Comparison of ENCODE assay signal across 1 cellular context in genomic region chr7:112450807-112451661, GRCh38.
TF ChIP-seq lines count a peak whose summit lies in the region.

No MANE protein-coding gene starts in this region.

TF ChIP-seq in K562, 482 proteins besides CTCF, POLR2A, EP300 and RAD21 (continued from another document and continues in another):
- TF ChIP-seq POLR2H (tag; IDR thresholded peaks at IDR 0.05; ENCODE audit: low read depth) (no peak), NCOR1 (IDR thresholded peaks at IDR 0.05) (no peak; the same call in 1 of the 2 replicates), RFX1 (IDR thresholded peaks at IDR 0.05) (no peak), ZBED1 (IDR thresholded peaks at IDR 0.05) (no peak), RFX7 (CRISPR knock-in tag; IDR thresholded peaks at IDR 0.05) (no peak), TOE1 (IDR thresholded peaks at IDR 0.05; ENCODE audit: borderline replicate concordance) (peak; percentile 64), TOE1 (CRISPR knock-in tag; IDR thresholded peaks at IDR 0.05; ENCODE audit: borderline replicate concordance, low read depth) (no peak), FOXK2 (conservative IDR thresholded peaks at IDR 0.05 in 1 of 2, IDR thresholded peaks at IDR 0.05 in 1 of 2; ENCODE audit: low read depth in 2 of 2) (no peak), STAT5B (CRISPR knock-in tag; IDR thresholded peaks at IDR 0.05) (no peak), BCL6 (CRISPR knock-in tag; IDR thresholded peaks at IDR 0.05) (peak; percentile 69; the same call in 1 of the 2 replicates), ZNF224 (CRISPR knock-in tag; IDR thresholded peaks at IDR 0.05) (no peak), ZNF699 (CRISPR knock-in tag; IDR thresholded peaks at IDR 0.05; ENCODE audit: insufficient replicate concordance) (no peak), KDM5B (IDR thresholded peaks at IDR 0.05; ENCODE audit: insufficient replicate concordance, low read depth, low read length) (peak; percentile 58), RFX5 (IDR thresholded peaks at IDR 0.05; ENCODE audit: low read depth, low read length) (no peak), ZNF140 (CRISPR knock-in tag; IDR thresholded peaks at IDR 0.05) (no peak), ZZZ3 (IDR thresholded peaks at IDR 0.05) (peak; percentile 81), ZNF668 (CRISPR knock-in tag; IDR thresholded peaks at IDR 0.05) (no peak), CUX1 (CRISPR knock-in tag; IDR thresholded peaks at IDR 0.05) (no peak), PHB2 (IDR thresholded peaks at IDR 0.05; ENCODE audit: low read depth) (no peak), CEBPZ (IDR thresholded peaks at IDR 0.05; ENCODE audit: borderline replicate concordance, low read depth, low read length) (no peak), ZBTB5 (IDR thresholded peaks at IDR 0.05) (no peak), HDAC1 (IDR thresholded peaks at IDR 0.05) (peak in 1 of 2 experiments; percentile 73; a peak in 2 of 4 replicates), RBM39 (optimal IDR thresholded peaks at IDR 0.05; ENCODE audit: low read depth, low read length) (no peak), RNF2 (IDR thresholded peaks at IDR 0.05) (peak; percentile 59; the same call in 1 of the 2 replicates), ZNF184 (CRISPR knock-in tag; IDR thresholded peaks at IDR 0.05) (no peak), MYBL2 (IDR thresholded peaks at IDR 0.05; ENCODE audit: low read depth) (no peak), MYBL2 (CRISPR knock-in tag; IDR thresholded peaks at IDR 0.05; ENCODE audit: borderline replicate concordance) (no peak), ZNF780A (CRISPR knock-in tag; IDR thresholded peaks at IDR 0.05) (no peak), MYNN (IDR thresholded peaks at IDR 0.05) (0 out of 2 replicates have a peak, but pooled peaks have one; percentile 22), MYNN (CRISPR knock-in tag; IDR thresholded peaks at IDR 0.05) (no peak), ZNF143 (CRISPR knock-in tag; IDR thresholded peaks at IDR 0.05) (peak; percentile 96), FOXP4 (CRISPR knock-in tag; IDR thresholded peaks at IDR 0.05; ENCODE audit: borderline replicate concordance) (no peak; the same call in 1 of the 2 replicates), ZNF696 (CRISPR knock-in tag; conservative IDR thresholded peaks at IDR 0.05) (no peak), CREB3L1 (IDR thresholded peaks at IDR 0.05; ENCODE audit: borderline replicate concordance, low read depth) (peak; percentile 96), LCOR (CRISPR knock-in tag; IDR thresholded peaks at IDR 0.05) (peak; percentile 70; the same call in 1 of the 2 replicates), HOMEZ (CRISPR knock-in tag; IDR thresholded peaks at IDR 0.05) (peak; percentile 19; the same call in 1 of the 2 replicates)
